Comparison of ENCODE assay signal across 18 cellular contexts in the genomic region with DNA sequence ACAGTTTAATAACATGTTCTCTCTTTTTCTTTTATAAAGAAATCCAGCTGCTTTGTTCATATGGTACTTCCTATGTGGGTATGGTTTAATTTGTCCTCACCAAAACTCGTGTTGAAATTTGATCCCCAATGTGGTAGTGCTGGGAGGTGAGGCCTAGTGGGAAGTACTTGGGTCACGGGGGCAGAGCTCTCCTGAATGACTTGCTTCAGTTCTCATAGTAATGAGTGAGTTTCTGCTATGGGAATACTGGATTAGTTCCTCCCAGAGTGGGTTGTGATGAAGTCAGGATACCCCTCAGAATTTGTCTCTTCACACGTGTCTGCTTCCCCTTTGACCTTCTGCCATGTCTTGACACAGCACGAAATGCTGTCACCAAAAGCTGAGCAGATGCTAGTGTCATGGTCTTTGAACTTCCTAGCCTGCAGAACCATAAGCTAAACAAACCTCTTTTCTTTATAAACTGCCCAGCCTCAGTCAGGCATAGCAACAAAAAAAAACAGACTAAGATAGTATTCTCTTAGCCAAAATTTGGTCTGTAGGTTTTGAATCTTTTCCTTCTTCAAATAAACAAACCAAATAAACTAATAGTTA.
DNase-seq lines count a peak whose midpoint lies in the region; TF ChIP-seq lines count a peak whose summit lies in the region.
"Had no signal": no experiment of that assay in that cellular context is flagged by ENCODE, and none has a peak within 500 bp of the region (broad histone marks: within the 10 kb centered on the region; RNA-seq: fewer than 3 reads in every experiment).

No MANE protein-coding gene starts in this region.

- in situ Hi-C loops in KBM-7 (cut with MboI; ENCODE audit: low pct_unique_long_range_greater_than_20kb, low sequenced_read_pairs) = no loop called here

- 32 to 33% methylated on average over 4 of the region's 4 CpGs for WGBS in lower leg skin, 2 donors
- WGBS in stomach, 5 donors = 37 to 50% (median 41%) methylated on average over 4 of the region's 4 CpGs

- H3K4me3 ChIP-seq in HUES48 (ENCODE audit: low read depth, low read length) = no peak overlapping the region
- H3K4me3 ChIP-seq in lower leg skin (ENCODE audit: low read depth, poor library complexity, severe bottlenecking) = no peak overlapping the region
- no peak overlapping the region for H3K4me3 ChIP-seq in stomach
- H3K4me3 ChIP-seq: transverse colon had no signal

- DNase-seq in ELF-1 (ENCODE audit: low read depth, low spot score) (peak; percentile 26), OCI-M1 (lab: John Stamatoyannopoulos, UW) (peak; percentile 28), myocyte (ENCODE audit: low read depth) (peak; percentile 10), KBM-7 (no peak), lower leg skin (ENCODE audit: low spot score in 2 of 2) (no peak), stomach (no peak)
- DNase-seq: activated CD4-positive, alpha-beta T cell treated with anti-CD3 and anti-CD28 coated beads for 1 hour; activated effector memory CD4-positive, alpha-beta T cell treated with anti-CD3 and anti-CD28 coated beads, Interleukin-2, amount 50 U/mL, for 16 hours; activated naive CD8-positive, alpha-beta T cell treated with anti-CD3 and anti-CD28 coated beads, Interleukin-2, amount 10 ng/mL, durations not matched to agents 7 days and 5 days; GF-D8; mammary epithelial cell; NCI-H1105; occipital lobe; SIG-M5; stimulated activated CD8-positive, alpha-beta memory T cell treated with anti-CD3 and anti-CD28 coated beads, Interleukin-4, amount 100 ng/mL, for 48 hours; T-helper 1 cell; transverse colon had no signal

- H3K27ac ChIP-seq in HUES48 (ENCODE audit: low read depth, low read length) = peak overlapping the region; percentile 9
- H3K27ac ChIP-seq in stomach = no peak overlapping the region
- H3K27ac ChIP-seq: transverse colon had no signal

- no peaks in the 10 kb centered on the region for H3K27me3 ChIP-seq in HUES48 (ENCODE audit: control insufficient read depth, insufficient read depth, low read length)
- no peaks in the 10 kb centered on the region for H3K27me3 ChIP-seq in stomach
- H3K27me3 ChIP-seq: transverse colon had no signal

- no peak overlapping the region for H3K9ac ChIP-seq in HUES48 (ENCODE audit: low read depth, low read length)

- H3K36me3 ChIP-seq in HUES48 (ENCODE audit: control insufficient read depth, insufficient read depth, low read length) (no peaks in the 10 kb centered on the region), stomach (no peaks in the 10 kb centered on the region)
- H3K36me3 ChIP-seq: transverse colon had no signal

- intact Hi-C loops in lower leg skin (cut with DNase I; ENCODE audit: low total_unique reads) = no loop called here
- intact Hi-C loops in stomach (cut with DNase I; ENCODE audit: low total_unique reads) = no loop called here

- TF ChIP-seq EP300 in stomach (IDR thresholded peaks at IDR 0.05) = no peak

- H3K9me3 ChIP-seq in HUES48 (ENCODE audit: control insufficient read depth, insufficient read depth, low read length) (no peaks in the 10 kb centered on the region), stomach (no peaks in the 10 kb centered on the region)
- H3K9me3 ChIP-seq: transverse colon had no signal

- H3K4me1 ChIP-seq in HUES48 (ENCODE audit: control insufficient read depth, insufficient read depth, low read length) = peaks cover 46% of the 10 kb centered on the region
- H3K4me1 ChIP-seq in stomach = no peaks in the 10 kb centered on the region
- H3K4me1 ChIP-seq: transverse colon had no signal

- TF ChIP-seq POLR2A in lower leg skin (IDR thresholded peaks at IDR 0.05) (no peak), stomach (IDR thresholded peaks at IDR 0.05) (no peak)

- TF ChIP-seq CTCF in lower leg skin (IDR thresholded peaks at IDR 0.05) = no peak
- no peak for TF ChIP-seq CTCF in stomach (IDR thresholded peaks at IDR 0.05)

Comparison
In these comparisons a context has a peak if more than half of its experiments do, and no peak if none do; other contexts are left out.
1. DNase-seq: peak in ELF-1 (single experiment), OCI-M1 (single experiment) and myocyte (single experiment); none in KBM-7 (single experiment), lower leg skin (0 of 2) and stomach (single experiment).